In genomic region chr3:38805765-38806386, GRCh38 we compare ENCODE assay signal across 9 cellular contexts. TPM values are rescaled to one million over a fixed set of nuclear protein-coding genes. Genes with fewer than 3 reads are reported as not detected.
A peak's percentile ranks its signal among the peaks of the same experiment; 100 is the strongest.
DNase-seq lines count a peak whose midpoint lies in the region; ATAC-seq and TF ChIP-seq lines count a peak whose summit lies in the region.
"Had no signal": no experiment of that assay in that cellular context is flagged by ENCODE, and none has a peak within 500 bp of the region (broad histone marks: within the 10 kb centered on the region; RNA-seq: fewer than 3 reads in every experiment).

No MANE protein-coding gene starts in this region.

- H3K27me3 Mint-ChIP-seq in glutamatergic neuron (ENCODE audit: unreplicated experiment), result peaks cover 2% of the 10 kb centered on the region

- TF ChIP-seq CTCF in brain microvascular endothelial cell (IDR thresholded peaks at IDR 0.05; ENCODE audit: low read depth, low read length, missing control alignments) (no peak), lung (IDR thresholded peaks at IDR 0.05; ENCODE audit: control extremely low read depth, extremely low read depth) (no peak), glutamatergic neuron (IDR thresholded peaks at IDR 0.05; ENCODE audit: partially characterized antibody, unreplicated experiment) (no peak)

- H3K27ac ChIP-seq in brain microvascular endothelial cell (no peak overlapping the region), lung (ENCODE audit: low read depth in 1 of 2, low read length in 1 of 2) (no peak overlapping the region)

- no peak overlapping the region for H3K4me3 ChIP-seq in brain microvascular endothelial cell (ENCODE audit: low read depth, low read length)
- no peak overlapping the region for H3K4me3 ChIP-seq in lung

- in situ Hi-C loops in brain microvascular endothelial cell (cut with HindIII; ENCODE audit: low pct_ligation_motif_present, low sequenced_read_pairs), result no loop called here

- H3K27me3 ChIP-seq in brain microvascular endothelial cell (replicated peaks), result no peaks in the 10 kb centered on the region
- H3K27me3 ChIP-seq in lung (ENCODE audit: control insufficient read depth, insufficient read depth), result no peaks in the 10 kb centered on the region

- no peak overlapping the region for H3K27ac Mint-ChIP-seq in glutamatergic neuron (ENCODE audit: unreplicated experiment)

- H3K9me3 Mint-ChIP-seq in glutamatergic neuron (ENCODE audit: unreplicated experiment), result peaks cover 2% of the 10 kb centered on the region

- no peak overlapping the region for H3K4me3 Mint-ChIP-seq in glutamatergic neuron (ENCODE audit: unreplicated experiment)

- no peaks in the 10 kb centered on the region for H3K4me1 Mint-ChIP-seq in glutamatergic neuron (ENCODE audit: low read depth, unreplicated experiment)

- no peaks in the 10 kb centered on the region for H3K4me1 ChIP-seq in lung (ENCODE audit: control insufficient read depth in 2 of 2, insufficient read depth in 2 of 2, low read length in 2 of 2)

- peak; percentile 55 for DNase-seq in activated CD8-positive, alpha-beta memory T cell treated with anti-CD3 and anti-CD28 coated beads, Interleukin-2, amount 50 U/mL, for 48 hours
- DNase-seq in activated CD8-positive, alpha-beta memory T cell treated with anti-CD3 and anti-CD28 coated beads for 24 hours, result no peak
- DNase-seq in NCI-H2227 treated with DMSO at 0.1 percent for 48 hours (lab: John Stamatoyannopoulos, UW), result peak; percentile 10
- peak; percentile 60 for DNase-seq in brain microvascular endothelial cell
- no peak for DNase-seq in lung (ENCODE audit: low spot score)
- no peak for DNase-seq in activated gamma-delta T cell treated with Interleukin-2 at 50 U/mL for 16 hours
- DNase-seq in glutamatergic neuron, result no peak

- ATAC-seq in lung (ENCODE audit: insufficient read depth, low FRiP score) (peak; percentile 27), HG02571 (IDR thresholded peaks at IDR 0.05; ENCODE audit: unreplicated experiment) (no peak)

- H3K9me3 ChIP-seq in lung (ENCODE audit: control insufficient read depth in 2 of 2, insufficient read depth in 1 of 2, low read length in 1 of 2), result no peaks in the 10 kb centered on the region

- WGBS in lung, 2 donors, result 15 to 18% methylated on average over 9 of the region's 9 CpGs

- no peaks in the 10 kb centered on the region for H3K36me3 ChIP-seq in brain microvascular endothelial cell (replicated peaks)
- H3K36me3 ChIP-seq in lung (ENCODE audit: control insufficient read depth in 2 of 2, insufficient read depth in 2 of 2, low read length in 2 of 2), result no peaks in the 10 kb centered on the region

- H3K36me3 Mint-ChIP-seq in glutamatergic neuron (ENCODE audit: unreplicated experiment), result no peaks in the 10 kb centered on the region

RNA-seq across cellular contexts. Expression of gene SCN10A, which starts 10.1 kb away (rescaled TPM):
- total RNA-seq in lung (not detected), glutamatergic neuron (ENCODE audit: unreplicated experiment) (not detected)
- polyA plus RNA-seq in lung, result not detected
- total RNA-seq: skeletal muscle tissue had no signal

Comparison
In these comparisons a context has a peak if more than half of its experiments do, and no peak if none do; other contexts are left out.
1. DNase-seq: peak in activated CD8-positive, alpha-beta memory T cell treated with anti-CD3 and anti-CD28 coated beads, Interleukin-2, amount 50 U/mL, for 48 hours (single experiment), NCI-H2227 treated with DMSO at 0.1 percent for 48 hours (single experiment) and brain microvascular endothelial cell (single experiment); none in activated CD8-positive, alpha-beta memory T cell treated with anti-CD3 and anti-CD28 coated beads for 24 hours (single experiment), lung (single experiment), activated gamma-delta T cell treated with Interleukin-2 at 50 U/mL for 16 hours (single experiment) and glutamatergic neuron (single experiment).